In the genomic region with DNA sequence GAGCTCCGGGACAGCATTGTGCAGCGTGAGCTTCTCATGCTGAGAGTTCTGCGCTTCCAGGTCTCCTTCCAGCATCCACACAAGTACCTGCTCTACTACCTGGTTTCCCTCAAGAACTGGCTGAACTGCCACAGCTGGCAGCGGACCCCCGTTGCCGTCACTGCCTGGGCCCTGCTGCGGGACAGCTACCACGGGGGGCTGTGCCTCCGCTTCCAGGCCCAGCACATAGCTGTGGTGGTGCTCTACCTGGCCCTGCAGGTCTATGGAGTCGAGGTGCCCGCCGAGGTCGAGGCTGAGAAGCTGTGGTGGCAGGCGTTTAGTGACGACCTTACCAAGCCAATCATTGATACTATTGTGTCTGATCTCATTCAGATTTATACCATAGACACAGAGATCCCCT, we compare ENCODE assay signal across 37 cellular contexts.
"Had no signal": no experiment of that assay in that cellular context is flagged by ENCODE, and none has a peak within 500 bp of the region (broad histone marks: within the 10 kb centered on the region; RNA-seq: fewer than 3 reads in every experiment).

No MANE protein-coding gene starts in this region.

- H3K4me1 ChIP-seq: adrenal gland, ascending aorta, body of pancreas, breast epithelium had no signal

- H3K4me1 Mint-ChIP-seq: activated naive CD4-positive, alpha-beta T cell treated with anti-CD3 and anti-CD28 coated beads, Interleukin-2, amount 50 U/mL, for 24 hours; activated T-helper 17 cell treated with anti-CD3 and anti-CD28 coated beads, Interleukin-2, amount 50 U/mL, for 72 hours; brain; central memory CD8-positive, alpha-beta T cell had no signal

- DNase-seq: activated effector memory CD4-positive, alpha-beta T cell treated with anti-CD3 and anti-CD28 coated beads, Interleukin-2, amount 50 U/mL, for 16 hours; activated effector memory CD4-positive, alpha-beta T cell treated with Interleukin-2 at 50 U/mL for 16 hours; activated gamma-delta T cell; activated gamma-delta T cell treated with Interleukin-2 at 50 U/mL for 16 hours; activated naive CD4-positive, alpha-beta T cell; activated naive CD4-positive, alpha-beta T cell treated with anti-CD3 and anti-CD28 coated beads for 36 hours; activated naive CD4-positive, alpha-beta T cell treated with anti-CD3 and anti-CD28 coated beads, Interleukin-2, amount 10 ng/mL, durations not matched to agents 7 days and 5 days; activated naive CD4-positive, alpha-beta T cell treated with anti-CD3 and anti-CD28 coated beads, Interleukin-2, amount 50 U/mL, for 16 hours; activated naive CD4-positive, alpha-beta T cell treated with Interleukin-2 at 50 U/mL for 16 hours; activated naive CD8-positive, alpha-beta T cell treated with anti-CD3 and anti-CD28 coated beads, Interleukin-2, amount 10 ng/mL, durations not matched to agents 7 days and 5 days; activated T-cell treated with anti-CD3 and anti-CD28 coated beads for 4 hours; activated T-cell treated with anti-CD3 and anti-CD28 coated beads, Interleukin-2, amount 50 U/mL, for 1 hour; activated T-cell treated with anti-CD3 and anti-CD28 coated beads, Interleukin-2, amount 50 U/mL, for 24 hours; activated T-cell treated with anti-CD3 and anti-CD28 coated beads, Interleukin-2, amount 50 U/mL, for 4 hours; activated T-cell treated with anti-CD3 and anti-CD28 coated beads, Interleukin-2, amount 50 U/mL, for 48 hours; activated T-cell treated with anti-CD3 and anti-CD28 coated beads, Interleukin-2, amount 50 U/mL, for 72 hours; adrenal gland; amniotic stem cell; amygdala; anterior cingulate cortex; aorta; body of pancreas; brain microvascular endothelial cell; caudate nucleus; central memory CD4-positive, alpha-beta T cell; cerebellar nuclear complex had no signal

- H3K4me3 Mint-ChIP-seq: activated naive CD4-positive, alpha-beta T cell treated with anti-CD3 and anti-CD28 coated beads for 36 hours; activated naive CD4-positive, alpha-beta T cell treated with anti-CD3 and anti-CD28 coated beads, Interleukin-2, amount 10 ng/mL, durations not matched to agents 7 days and 5 days; activated naive CD4-positive, alpha-beta T cell treated with anti-CD3 and anti-CD28 coated beads, Interleukin-2, amount 50 U/mL, for 24 hours; activated naive CD8-positive, alpha-beta T cell; activated naive CD8-positive, alpha-beta T cell treated with anti-CD3 and anti-CD28 coated beads, Interleukin-2, amount 10 ng/mL, durations not matched to agents 7 days and 5 days; activated T-cell treated with anti-CD3 and anti-CD28 coated beads, Interleukin-2, amount 50 U/mL, for 24 hours; activated T-cell treated with anti-CD3 and anti-CD28 coated beads, Interleukin-2, amount 50 U/mL, for 4 hours; activated T-cell treated with anti-CD3 and anti-CD28 coated beads, Interleukin-2, amount 50 U/mL, for 72 hours; activated T-helper 1 cell treated with anti-CD3 and anti-CD28 coated beads, Interleukin-12 subunit alpha, Interleukin-12 subunit beta, Interleukin-2, Interleukin-4 antibody, amounts not matched to agents 30 ng/mL and 10 ng/mL and 1 ng/mL, durations not matched to agents 14 hours and 24 hours and 36 hours; activated T-helper 17 cell treated with anti-CD3 and anti-CD28 coated beads, Interleukin-2, amount 50 U/mL, for 72 hours; brain; central memory CD8-positive, alpha-beta T cell had no signal

- H3K36me3 ChIP-seq: adrenal gland, ascending aorta, brain microvascular endothelial cell, breast epithelium, cardiac muscle cell had no signal

- H3K27me3 ChIP-seq: adrenal gland, ascending aorta, body of pancreas, brain microvascular endothelial cell, breast epithelium, cardiac muscle cell had no signal

- H3K9me3 Mint-ChIP-seq: activated naive CD4-positive, alpha-beta T cell treated with anti-CD3 and anti-CD28 coated beads, Interleukin-2, amount 10 ng/mL, durations not matched to agents 7 days and 5 days; activated naive CD4-positive, alpha-beta T cell treated with anti-CD3 and anti-CD28 coated beads, Interleukin-2, amount 50 U/mL, for 24 hours; activated T-cell treated with anti-CD3 and anti-CD28 coated beads, Interleukin-2, amount 50 U/mL, for 24 hours; activated T-helper 17 cell treated with anti-CD3 and anti-CD28 coated beads, Interleukin-2, amount 50 U/mL, for 72 hours; activated T-helper 2 cell treated with anti-CD3 and anti-CD28 coated beads, Interferon-gamma antibody, Interleukin-2, Interleukin-4, amounts not matched to agents 10 μg/mL and 5 μg/mL and 100 μg/mL, durations not matched to agents 14 hours and 24 hours and 36 hours; central memory CD8-positive, alpha-beta T cell had no signal

- H3K36me3 Mint-ChIP-seq: activated naive CD4-positive, alpha-beta T cell treated with anti-CD3 and anti-CD28 coated beads, Interleukin-2, amount 10 ng/mL, durations not matched to agents 7 days and 5 days; activated naive CD4-positive, alpha-beta T cell treated with anti-CD3 and anti-CD28 coated beads, Interleukin-2, amount 50 U/mL, for 24 hours; activated naive CD8-positive, alpha-beta T cell; brain had no signal

- H3K27ac ChIP-seq: adrenal gland, ascending aorta, body of pancreas, brain microvascular endothelial cell, breast epithelium, cardiac muscle cell had no signal

- H3K27ac Mint-ChIP-seq: activated naive CD4-positive, alpha-beta T cell treated with anti-CD3 and anti-CD28 coated beads for 36 hours; activated naive CD4-positive, alpha-beta T cell treated with anti-CD3 and anti-CD28 coated beads, Interleukin-2, amount 10 ng/mL, durations not matched to agents 7 days and 5 days; activated naive CD4-positive, alpha-beta T cell treated with anti-CD3 and anti-CD28 coated beads, Interleukin-2, amount 50 U/mL, for 24 hours; activated naive CD4-positive, alpha-beta T cell treated with anti-CD3 and anti-CD28 coated beads, Interleukin-2, amount 50 U/mL, for 72 hours; activated naive CD8-positive, alpha-beta T cell; activated naive CD8-positive, alpha-beta T cell treated with anti-CD3 and anti-CD28 coated beads, Interleukin-2, amount 10 ng/mL, durations not matched to agents 7 days and 5 days; activated T-cell treated with anti-CD3 and anti-CD28 coated beads, Interleukin-2, amount 50 U/mL, for 24 hours; activated T-cell treated with anti-CD3 and anti-CD28 coated beads, Interleukin-2, amount 50 U/mL, for 72 hours; activated T-helper 1 cell treated with anti-CD3 and anti-CD28 coated beads, Interleukin-12 subunit alpha, Interleukin-12 subunit beta, Interleukin-2, Interleukin-4 antibody, amounts not matched to agents 30 ng/mL and 10 ng/mL and 1 ng/mL, durations not matched to agents 14 hours and 24 hours and 36 hours; activated T-helper 17 cell treated with anti-CD3 and anti-CD28 coated beads, Interleukin-2, amount 50 U/mL, for 72 hours; activated T-helper 2 cell treated with anti-CD3 and anti-CD28 coated beads, Interferon-gamma antibody, Interleukin-2, Interleukin-4, amounts not matched to agents 10 μg/mL and 5 μg/mL and 100 μg/mL, durations not matched to agents 14 hours and 24 hours and 36 hours; brain had no signal

- H3K4me3 ChIP-seq: adrenal gland, ascending aorta, body of pancreas, breast epithelium, cardiac muscle cell had no signal

- H3K27me3 Mint-ChIP-seq: activated naive CD8-positive, alpha-beta T cell treated with anti-CD3 and anti-CD28 coated beads, Interleukin-2, amount 10 ng/mL, durations not matched to agents 7 days and 5 days had no signal

- H3K9me3 ChIP-seq: adrenal gland, ascending aorta, body of pancreas had no signal

- ATAC-seq: activated naive CD4-positive, alpha-beta T cell treated with anti-CD3 and anti-CD28 coated beads, Interleukin-2, amount 50 U/mL, for 72 hours; activated T-cell treated with anti-CD3 and anti-CD28 coated beads, Interleukin-2, amount 50 U/mL, for 4 hours; activated T-cell treated with anti-CD3 and anti-CD28 coated beads, Interleukin-2, amount 50 U/mL, for 72 hours; activated T-helper 17 cell treated with anti-CD3 and anti-CD28 coated beads, Interleukin-2, amount 50 U/mL, for 72 hours; body of pancreas had no signal
